14 cellular contexts compared by ENCODE assay signal in the genomic region with DNA sequence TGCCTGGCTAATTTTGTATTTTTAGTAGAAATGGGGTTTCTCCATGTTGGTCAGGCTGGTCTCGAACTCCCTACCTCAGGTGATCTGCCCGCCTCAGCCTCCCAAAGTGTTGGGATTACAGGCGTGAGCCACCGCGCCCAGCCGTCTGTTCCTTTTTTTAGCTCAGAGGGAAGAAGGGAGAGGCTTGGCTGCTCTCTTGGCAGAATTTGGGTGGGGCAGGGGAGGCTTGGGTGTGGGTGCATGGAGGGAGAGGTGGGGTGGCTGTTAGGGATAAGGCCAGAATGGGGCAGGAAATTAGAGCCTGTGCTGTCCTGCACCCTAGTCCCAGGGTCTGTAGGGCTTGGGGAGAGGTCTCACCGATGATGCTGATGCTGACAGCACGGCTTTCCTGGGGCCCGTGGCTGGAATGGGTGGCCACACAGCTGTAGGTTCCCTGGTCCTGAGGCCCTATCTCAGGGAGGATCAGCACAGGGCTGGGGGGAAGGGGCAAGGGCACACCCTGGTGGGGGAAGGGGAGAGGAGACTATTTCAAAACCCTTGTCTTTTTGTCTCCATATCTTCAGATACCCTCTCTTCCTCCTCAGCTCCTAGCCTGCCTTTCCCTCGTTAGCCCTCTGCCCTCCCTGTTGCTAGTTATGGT. TPM values are rescaled to one million over a fixed set of nuclear protein-coding genes. Genes with fewer than 3 reads are reported as not detected.
DNase-seq lines count a peak whose midpoint lies in the region; ATAC-seq and TF ChIP-seq lines count a peak whose summit lies in the region.
"Had no signal": no experiment of that assay in that cellular context is flagged by ENCODE, and none has a peak within 500 bp of the region (broad histone marks: within the 10 kb centered on the region; RNA-seq: fewer than 3 reads in every experiment).

No MANE protein-coding gene starts in this region.

- TF ChIP-seq POLR2A in esophagus squamous epithelium (IDR thresholded peaks at IDR 0.05) (no peak), upper lobe of left lung (IDR thresholded peaks at IDR 0.05) (no peak)

- TF ChIP-seq EP300 in upper lobe of left lung (IDR thresholded peaks at IDR 0.05), result no peak

- H3K27ac ChIP-seq in left ventricle myocardium inferior (replicated peaks), result peak overlapping the region; percentile 98
- H3K27ac ChIP-seq in esophagus squamous epithelium, result peak overlapping the region; percentile 14 to 99 (median 24)
- peak overlapping the region; percentile 72 to 98 (median 95) for H3K27ac ChIP-seq in upper lobe of left lung
- H3K27ac ChIP-seq: brain microvascular endothelial cell, pancreas had no signal

- 84 to 91% methylated on average over 3 to 7 of the region's 10 CpGs for WGBS in esophagus squamous epithelium, 2 donors
- 82 to 83% methylated on average over 10 of the region's 10 CpGs for WGBS in upper lobe of left lung, 2 donors

- H3K4me1 ChIP-seq in left ventricle myocardium inferior (peaks cover 82% of the 10 kb centered on the region), esophagus squamous epithelium (peaks cover 10 to 73% (median 37%) of the 10 kb centered on the region in 3 donors), upper lobe of left lung (peaks cover 38 to 61% (median 52%) of the 10 kb centered on the region in 4 donors)

- no peak for DNase-seq in left ventricle myocardium inferior
- no peak for DNase-seq in left cardiac atrium
- DNase-seq in esophagus squamous epithelium (lab: John Stamatoyannopoulos, UW), result no peak
- DNase-seq in upper lobe of left lung, result peak in 1 of 2 donors; percentile 33
- no peak for DNase-seq in DMS153 treated with DMSO at 0.1 percent for 48 hours (lab: John Stamatoyannopoulos, UW; ENCODE audit: unreplicated experiment)
- DNase-seq: AML-193, brain microvascular endothelial cell, hypothalamus, KG1, NCI-H1436 treated with DMSO at 0.1 percent for 48 hours, NCI-H524 treated with DMSO at 0.1 percent for 48 hours, RPMI8226 had no signal

- H3K9me3 ChIP-seq in left ventricle myocardium inferior (replicated peaks) (no peaks in the 10 kb centered on the region), esophagus squamous epithelium (no peaks in the 10 kb centered on the region), upper lobe of left lung (no peaks in the 10 kb centered on the region)
- H3K9me3 ChIP-seq: pancreas had no signal

- H3K4me3 ChIP-seq in left ventricle myocardium inferior (no peak overlapping the region), esophagus squamous epithelium (no peak overlapping the region), upper lobe of left lung (peak overlapping the region in 2 of 4 donors; percentile 20 to 41)
- H3K4me3 ChIP-seq: pancreas had no signal

- H3K27me3 ChIP-seq in left ventricle myocardium inferior (ENCODE audit: low read depth) (no peaks in the 10 kb centered on the region), esophagus squamous epithelium (no peaks in the 10 kb centered on the region), upper lobe of left lung (no peaks in the 10 kb centered on the region)
- H3K27me3 ChIP-seq: brain microvascular endothelial cell, pancreas had no signal

- no peak for ATAC-seq in left cardiac atrium
- no peak for ATAC-seq in upper lobe of left lung (ENCODE audit: low FRiP score in 2 of 2)
- no peak for ATAC-seq in HG03565 (IDR thresholded peaks at IDR 0.05; ENCODE audit: unreplicated experiment)
- ATAC-seq: pancreas had no signal

- TF ChIP-seq CTCF in left ventricle myocardium inferior (IDR thresholded peaks at IDR 0.05; ENCODE audit: borderline replicate concordance) (no peak), esophagus squamous epithelium (IDR thresholded peaks at IDR 0.05) (no peak), upper lobe of left lung (IDR thresholded peaks at IDR 0.05) (no peak)

- H3K36me3 ChIP-seq in left ventricle myocardium inferior, result peaks cover 36% of the 10 kb centered on the region
- peaks cover 6 to 61% (median 14%) of the 10 kb centered on the region in 3 donors for H3K36me3 ChIP-seq in esophagus squamous epithelium
- H3K36me3 ChIP-seq in upper lobe of left lung, result peaks cover 7 to 48% (median 29%) of the 10 kb centered on the region in 4 donors
- H3K36me3 ChIP-seq: pancreas had no signal

- intact Hi-C loops in left ventricle myocardium inferior (cut with micrococcal nuclease) (no loop called here), left cardiac atrium (cut with DNase I) (no loop called here), esophagus squamous epithelium (cut with DNase I) (no loop called here)

RNA-seq across cellular contexts. Expression of a gene that starts 2.0 kb away (rescaled TPM):
- 1.8 TPM for total RNA-seq in left ventricle myocardium inferior
- total RNA-seq in left cardiac atrium, result 1 to 10 TPM; 2.4 to 2.8 TPM
- total RNA-seq in esophagus squamous epithelium, result 1 to 10 TPM in 3 of 4 donors, under 1 TPM in 1; 0.59 to 1.7 (median 1.4) TPM
- 1,000 to 10,000 TPM in 5 of 6 donors, 100 to 1,000 TPM in 1; 543 to 2,806 (median 1,294) TPM for total RNA-seq in upper lobe of left lung

RNA-seq across cellular contexts. Expression of a gene that starts 3.8 kb away (rescaled TPM):
- 76.0 TPM for total RNA-seq in left ventricle myocardium inferior
- 10 to 100 TPM; 73.0 to 77.9 TPM for total RNA-seq in left cardiac atrium
- 10 to 100 TPM; 20.8 to 59.0 (median 40.8) TPM for total RNA-seq in esophagus squamous epithelium
- total RNA-seq in upper lobe of left lung, result 10 to 100 TPM; 23.0 to 73.6 (median 59.1) TPM

RNA-seq across cellular contexts. Expression of a gene that starts 6.1 kb away (rescaled TPM):
- total RNA-seq in left ventricle myocardium inferior (43.0 TPM), left cardiac atrium (10 to 100 TPM; 54.8 to 58.1 TPM), esophagus squamous epithelium (10 to 100 TPM; 17.6 to 34.0 (median 19.1) TPM), upper lobe of left lung (10 to 100 TPM; 25.9 to 54.5 (median 32.6) TPM)

RNA-seq across cellular contexts. Expression of a gene that starts 8.0 kb away (rescaled TPM):
- total RNA-seq in left ventricle myocardium inferior (36.5 TPM), left cardiac atrium (10 to 100 TPM; 43.7 to 47.7 TPM), esophagus squamous epithelium (10 to 100 TPM; 27.1 to 40.2 (median 28.9) TPM), upper lobe of left lung (100 to 1,000 TPM in 1 of 6 donors, 10 to 100 TPM in 5; 78.6 to 147 (median 93.4) TPM)

RNA-seq across cellular contexts. Expression of a gene that starts 10.4 kb away (rescaled TPM):
- total RNA-seq in left ventricle myocardium inferior (5.0 TPM), left cardiac atrium (10 to 100 TPM in 1 of 2 donors, 1 to 10 TPM in 1; 8.5 to 15.8 TPM), esophagus squamous epithelium (10 to 100 TPM in 2 of 4 donors, 1 to 10 TPM in 2; 1.6 to 14.1 (median 6.5) TPM), upper lobe of left lung (10 to 100 TPM; 18.9 to 80.4 (median 30.6) TPM)

Comparison
In these comparisons a context has a peak if more than half of its experiments do, and no peak if none do; other contexts are left out.
1. H3K27ac ChIP-seq: peak in every context shown above with its lines; median percentile 98 in left ventricle myocardium inferior; 95 in upper lobe of left lung; 24 in esophagus squamous epithelium.
2. RNA of a gene that starts 2.0 kb away (total RNA-seq): 543 to 2,806 TPM in upper lobe of left lung; 2.4 to 2.8 TPM in left cardiac atrium, 1.8 TPM in left ventricle myocardium inferior (single experiment) and 0.59 to 1.7 TPM in esophagus squamous epithelium; every median in the first group is over 100 times any median in the second.